ENCODE assay signal across 8 cellular contexts in the genomic region with DNA sequence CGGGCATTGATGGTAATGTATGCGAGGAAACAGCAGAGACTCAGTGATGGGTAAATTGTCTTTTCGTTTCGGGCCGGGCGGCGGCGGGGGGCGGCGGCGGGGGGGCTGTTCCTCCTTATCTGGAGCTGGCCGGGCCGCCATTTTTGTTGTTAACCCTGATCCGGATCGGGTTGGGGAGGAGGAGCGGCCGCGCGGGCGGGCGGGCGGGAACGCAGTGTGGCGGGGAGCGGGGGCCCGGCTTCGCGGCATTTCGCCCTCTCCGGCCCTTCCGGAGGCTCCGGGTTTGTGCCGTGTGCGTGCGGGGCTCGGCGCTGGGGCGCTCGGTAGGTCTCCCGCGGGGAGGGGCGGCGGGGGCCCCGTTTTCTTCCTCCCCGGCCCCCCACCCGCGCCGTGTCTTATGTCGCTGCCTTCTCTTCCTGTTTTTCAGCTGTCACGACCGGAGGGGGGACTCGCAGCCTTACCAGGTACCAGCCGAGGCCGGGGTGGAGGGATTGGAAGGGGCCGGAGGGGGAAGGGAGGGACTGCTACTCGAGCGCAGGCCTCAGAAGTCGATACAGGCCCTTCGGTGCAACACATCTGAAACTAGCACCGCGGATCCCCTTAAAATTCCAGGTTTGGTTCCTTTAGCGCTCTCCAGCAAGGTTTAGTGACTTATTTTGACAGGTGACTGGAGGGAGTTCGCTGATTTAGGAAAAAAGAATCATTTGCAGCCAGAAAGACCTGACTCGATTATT. TPM values are rescaled to one million over a fixed set of nuclear protein-coding genes. Genes with fewer than 3 reads are reported as not detected.
A peak's percentile ranks its signal among the peaks of the same experiment; 100 is the strongest.
DNase-seq lines count a peak whose midpoint lies in the region; ATAC-seq lines count a peak whose summit lies in the region.

No MANE protein-coding gene starts in this region.

- peak; percentile 2 for DNase-seq in GDM1 (lab: John Stamatoyannopoulos, UW)
- DNase-seq in NOMO-1 (lab: John Stamatoyannopoulos, UW; ENCODE audit: unreplicated experiment in 2 of 2): peak; percentile 33 to 46
- peak; percentile 80 for DNase-seq in activated T-cell treated with anti-CD3 and anti-CD28 coated beads, Interleukin-2, amount 50 U/mL, for 24 hours
- DNase-seq in stimulated activated CD8-positive, alpha-beta memory T cell treated with anti-CD3 and anti-CD28 coated beads, Interleukin-4, amount 100 ng/mL, for 48 hours: peak; percentile 77

- WGBS in esophagus, 2 donors: 0 to 1% methylated on average over 53 to 64 of the region's 64 CpGs

- peaks cover 75% of the 10 kb centered on the region for H3K36me3 Mint-ChIP-seq in activated T-cell treated with anti-CD3 and anti-CD28 coated beads, Interleukin-2, amount 50 U/mL, for 24 hours (ENCODE audit: low read depth)

- peaks cover 59% of the 10 kb centered on the region for H3K4me1 Mint-ChIP-seq in activated T-cell treated with anti-CD3 and anti-CD28 coated beads, Interleukin-2, amount 50 U/mL, for 24 hours (ENCODE audit: low read depth)

- no peaks in the 10 kb centered on the region for H3K27me3 Mint-ChIP-seq in activated T-cell treated with anti-CD3 and anti-CD28 coated beads, Interleukin-2, amount 50 U/mL, for 24 hours

- H3K27me3 ChIP-seq in esophagus (ENCODE audit: control insufficient read depth in 1 of 2, insufficient read depth in 2 of 2, low read length in 2 of 2) (no peaks in the 10 kb centered on the region), muscle layer of duodenum (ENCODE audit: low read depth, low read length) (no peaks in the 10 kb centered on the region)

- peaks cover 0 to 13% of the 10 kb centered on the region in 2 donors for H3K36me3 ChIP-seq in esophagus (ENCODE audit: control insufficient read depth in 2 of 2, insufficient read depth in 2 of 2, low read length in 1 of 2)
- peaks cover 27 to 41% of the 10 kb centered on the region in 2 donors for H3K36me3 ChIP-seq in muscle layer of duodenum (ENCODE audit: control insufficient read depth in 1 of 2, insufficient read depth in 2 of 2, low read length in 2 of 2)

- H3K27ac ChIP-seq in esophagus (ENCODE audit: low read depth in 2 of 2, low read length in 1 of 2): peak overlapping the region; percentile 95 to 97
- peak overlapping the region; percentile 93 for H3K27ac ChIP-seq in muscle layer of duodenum (ENCODE audit: low read length)

- no peaks in the 10 kb centered on the region for H3K9me3 Mint-ChIP-seq in activated T-cell treated with anti-CD3 and anti-CD28 coated beads, Interleukin-2, amount 50 U/mL, for 24 hours

- H3K4me3 ChIP-seq in esophagus (ENCODE audit: low read depth in 1 of 2, low read length in 2 of 2): peak overlapping the region; percentile 87 to 98
- peak overlapping the region; percentile 91 to 97 for H3K4me3 ChIP-seq in muscle layer of duodenum (ENCODE audit: low read depth in 1 of 2, low read length in 2 of 2)

- H3K27ac Mint-ChIP-seq in activated T-cell treated with anti-CD3 and anti-CD28 coated beads, Interleukin-2, amount 50 U/mL, for 24 hours: peak overlapping the region; percentile 100

- H3K4me1 ChIP-seq in esophagus (ENCODE audit: control insufficient read depth in 2 of 2, insufficient read depth in 2 of 2, low read length in 1 of 2) (no peaks in the 10 kb centered on the region), muscle layer of duodenum (ENCODE audit: control insufficient read depth in 1 of 2, insufficient read depth in 2 of 2, low read length in 2 of 2) (peaks cover 10 to 30% of the 10 kb centered on the region in 2 donors)

- peak overlapping the region; percentile 98 for H3K4me3 Mint-ChIP-seq in activated T-cell treated with anti-CD3 and anti-CD28 coated beads, Interleukin-2, amount 50 U/mL, for 24 hours

- peak; percentile 12 for ATAC-seq in HG02623 (IDR thresholded peaks at IDR 0.05; ENCODE audit: unreplicated experiment)
- no peak for ATAC-seq in HG02870 (IDR thresholded peaks at IDR 0.05; ENCODE audit: unreplicated experiment)

- H3K9me3 ChIP-seq in esophagus (ENCODE audit: control insufficient read depth in 2 of 2, insufficient read depth in 1 of 2, low read depth in 1 of 2, low read length in 1 of 2) (no peaks in the 10 kb centered on the region), muscle layer of duodenum (ENCODE audit: control insufficient read depth in 1 of 2, low read length in 2 of 2) (no peaks in the 10 kb centered on the region)

RNA-seq across cellular contexts. Expression of gene WAC, which starts 0.8 kb away (rescaled TPM):
- polyA plus RNA-seq in esophagus: 10 to 100 TPM; 20.5 to 33.3 TPM

Comparison
In these comparisons a context has a peak if more than half of its experiments do, and no peak if none do; other contexts are left out.
1. DNase-seq: peak in every context shown above with its lines; median percentile 80 in activated T-cell treated with anti-CD3 and anti-CD28 coated beads, Interleukin-2, amount 50 U/mL, for 24 hours; 77 in stimulated activated CD8-positive, alpha-beta memory T cell treated with anti-CD3 and anti-CD28 coated beads, Interleukin-4, amount 100 ng/mL, for 48 hours; 40 in NOMO-1; 2 in GDM1.